ENCODE assay signal across 1 cellular context in genomic region chr2:85599468-85600234, GRCh38.
TF ChIP-seq lines count a peak whose summit lies in the region.

No MANE protein-coding gene starts in this region.

TF ChIP-seq in HepG2, 621 proteins besides CTCF, POLR2A, EP300 and RAD21 (continued from another document):
- TF ChIP-seq, protein P1, sequence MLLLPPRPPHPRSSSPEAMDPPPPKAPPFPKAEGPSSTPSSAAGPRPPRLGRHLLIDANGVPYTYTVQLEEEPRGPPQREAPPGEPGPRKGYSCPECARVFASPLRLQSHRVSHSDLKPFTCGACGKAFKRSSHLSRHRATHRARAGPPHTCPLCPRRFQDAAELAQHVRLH (CRISPR knock-in tag; IDR thresholded peaks at IDR 0.05; ENCODE audit: borderline replicate concordance, low read depth): peak; percentile 60; the same call in 1 of the 2 replicates
- TF ChIP-seq HNF1B (CRISPR knock-in tag; IDR thresholded peaks at IDR 0.05): no peak
- TF ChIP-seq, protein P2, sequence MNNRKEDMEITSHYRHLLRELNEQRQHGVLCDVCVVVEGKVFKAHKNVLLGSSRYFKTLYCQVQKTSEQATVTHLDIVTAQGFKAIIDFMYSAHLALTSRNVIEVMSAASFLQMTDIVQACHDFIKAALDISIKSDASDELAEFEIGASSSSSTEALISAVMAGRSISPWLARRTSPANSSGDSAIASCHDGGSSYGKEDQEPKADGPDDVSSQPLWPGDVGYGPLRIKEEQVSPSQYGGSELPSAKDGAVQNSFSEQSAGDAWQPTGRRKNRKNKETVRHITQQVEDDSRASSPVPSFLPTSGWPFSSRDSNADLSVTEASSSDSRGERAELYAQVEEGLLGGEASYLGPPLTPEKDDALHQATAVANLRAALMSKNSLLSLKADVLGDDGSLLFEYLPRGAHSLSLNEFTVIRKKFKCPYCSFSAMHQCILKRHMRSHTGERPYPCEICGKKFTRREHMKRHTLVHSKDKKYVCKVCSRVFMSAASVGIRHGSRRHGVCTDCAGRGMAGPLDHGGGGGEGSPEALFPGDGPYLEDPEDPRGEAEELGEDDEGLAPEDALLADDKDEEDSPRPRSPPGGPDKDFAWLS (CRISPR knock-in tag; IDR thresholded peaks at IDR 0.05; ENCODE audit: borderline replicate concordance): no peak
- TF ChIP-seq ARNTL (CRISPR knock-in tag; IDR thresholded peaks at IDR 0.05): no peak
- TF ChIP-seq NFYC (CRISPR knock-in tag; IDR thresholded peaks at IDR 0.05): no peak
- TF ChIP-seq PTBP1 (IDR thresholded peaks at IDR 0.05; ENCODE audit: low read depth, low read length, poor library complexity, severe bottlenecking): no peak
- TF ChIP-seq, protein P3, sequence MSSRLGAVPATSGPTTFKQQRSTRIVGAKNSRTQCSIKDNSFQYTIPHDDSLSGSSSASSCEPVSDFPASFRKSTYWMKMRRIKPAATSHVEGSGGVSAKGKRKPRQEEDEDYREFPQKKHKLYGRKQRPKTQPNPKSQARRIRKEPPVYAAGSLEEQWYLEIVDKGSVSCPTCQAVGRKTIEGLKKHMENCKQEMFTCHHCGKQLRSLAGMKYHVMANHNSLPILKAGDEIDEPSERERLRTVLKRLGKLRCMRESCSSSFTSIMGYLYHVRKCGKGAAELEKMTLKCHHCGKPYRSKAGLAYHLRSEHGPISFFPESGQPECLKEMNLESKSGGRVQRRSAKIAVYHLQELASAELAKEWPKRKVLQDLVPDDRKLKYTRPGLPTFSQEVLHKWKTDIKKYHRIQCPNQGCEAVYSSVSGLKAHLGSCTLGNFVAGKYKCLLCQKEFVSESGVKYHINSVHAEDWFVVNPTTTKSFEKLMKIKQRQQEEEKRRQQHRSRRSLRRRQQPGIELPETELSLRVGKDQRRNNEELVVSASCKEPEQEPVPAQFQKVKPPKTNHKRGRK (CRISPR knock-in tag; IDR thresholded peaks at IDR 0.05): no peak
- no peak for TF ChIP-seq TAF15 (IDR thresholded peaks at IDR 0.05; ENCODE audit: low read depth, low read length, poor library complexity, severe bottlenecking)
- TF ChIP-seq FOSL1 (CRISPR knock-in tag; IDR thresholded peaks at IDR 0.05; ENCODE audit: borderline replicate concordance): no peak
- TF ChIP-seq, protein P4, sequence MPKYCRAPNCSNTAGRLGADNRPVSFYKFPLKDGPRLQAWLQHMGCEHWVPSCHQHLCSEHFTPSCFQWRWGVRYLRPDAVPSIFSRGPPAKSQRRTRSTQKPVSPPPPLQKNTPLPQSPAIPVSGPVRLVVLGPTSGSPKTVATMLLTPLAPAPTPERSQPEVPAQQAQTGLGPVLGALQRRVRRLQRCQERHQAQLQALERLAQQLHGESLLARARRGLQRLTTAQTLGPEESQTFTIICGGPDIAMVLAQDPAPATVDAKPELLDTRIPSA (CRISPR knock-in tag; IDR thresholded peaks at IDR 0.05; ENCODE audit: borderline replicate concordance): no peak
- TF ChIP-seq, protein P5, sequence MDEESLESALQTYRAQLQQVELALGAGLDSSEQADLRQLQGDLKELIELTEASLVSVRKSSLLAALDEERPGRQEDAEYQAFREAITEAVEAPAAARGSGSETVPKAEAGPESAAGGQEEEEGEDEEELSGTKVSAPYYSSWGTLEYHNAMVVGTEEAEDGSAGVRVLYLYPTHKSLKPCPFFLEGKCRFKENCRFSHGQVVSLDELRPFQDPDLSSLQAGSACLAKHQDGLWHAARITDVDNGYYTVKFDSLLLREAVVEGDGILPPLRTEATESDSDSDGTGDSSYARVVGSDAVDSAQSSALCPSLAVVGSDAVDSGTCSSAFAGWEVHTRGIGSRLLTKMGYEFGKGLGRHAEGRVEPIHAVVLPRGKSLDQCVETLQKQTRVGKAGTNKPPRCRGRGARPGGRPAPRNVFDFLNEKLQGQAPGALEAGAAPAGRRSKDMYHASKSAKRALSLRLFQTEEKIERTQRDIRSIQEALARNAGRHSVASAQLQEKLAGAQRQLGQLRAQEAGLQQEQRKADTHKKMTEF (CRISPR knock-in tag; IDR thresholded peaks at IDR 0.05): no peak
- TF ChIP-seq TMF1 (CRISPR knock-in tag; IDR thresholded peaks at IDR 0.05; ENCODE audit: low read depth): no peak
- no peak for TF ChIP-seq PRPF4 (IDR thresholded peaks at IDR 0.05; ENCODE audit: low read depth, low read length, poor library complexity, severe bottlenecking)
- TF ChIP-seq, protein P6, sequence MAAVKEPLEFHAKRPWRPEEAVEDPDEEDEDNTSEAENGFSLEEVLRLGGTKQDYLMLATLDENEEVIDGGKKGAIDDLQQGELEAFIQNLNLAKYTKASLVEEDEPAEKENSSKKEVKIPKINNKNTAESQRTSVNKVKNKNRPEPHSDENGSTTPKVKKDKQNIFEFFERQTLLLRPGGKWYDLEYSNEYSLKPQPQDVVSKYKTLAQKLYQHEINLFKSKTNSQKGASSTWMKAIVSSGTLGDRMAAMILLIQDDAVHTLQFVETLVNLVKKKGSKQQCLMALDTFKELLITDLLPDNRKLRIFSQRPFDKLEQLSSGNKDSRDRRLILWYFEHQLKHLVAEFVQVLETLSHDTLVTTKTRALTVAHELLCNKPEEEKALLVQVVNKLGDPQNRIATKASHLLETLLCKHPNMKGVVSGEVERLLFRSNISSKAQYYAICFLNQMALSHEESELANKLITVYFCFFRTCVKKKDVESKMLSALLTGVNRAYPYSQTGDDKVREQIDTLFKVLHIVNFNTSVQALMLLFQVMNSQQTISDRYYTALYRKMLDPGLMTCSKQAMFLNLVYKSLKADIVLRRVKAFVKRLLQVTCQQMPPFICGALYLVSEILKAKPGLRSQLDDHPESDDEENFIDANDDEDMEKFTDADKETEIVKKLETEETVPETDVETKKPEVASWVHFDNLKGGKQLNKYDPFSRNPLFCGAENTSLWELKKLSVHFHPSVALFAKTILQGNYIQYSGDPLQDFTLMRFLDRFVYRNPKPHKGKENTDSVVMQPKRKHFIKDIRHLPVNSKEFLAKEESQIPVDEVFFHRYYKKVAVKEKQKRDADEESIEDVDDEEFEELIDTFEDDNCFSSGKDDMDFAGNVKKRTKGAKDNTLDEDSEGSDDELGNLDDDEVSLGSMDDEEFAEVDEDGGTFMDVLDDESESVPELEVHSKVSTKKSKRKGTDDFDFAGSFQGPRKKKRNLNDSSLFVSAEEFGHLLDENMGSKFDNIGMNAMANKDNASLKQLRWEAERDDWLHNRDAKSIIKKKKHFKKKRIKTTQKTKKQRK (IDR thresholded peaks at IDR 0.05; ENCODE audit: low read length): no peak
- peak; percentile 38 for TF ChIP-seq HNRNPLL (IDR thresholded peaks at IDR 0.05; ENCODE audit: low read depth, low read length, poor library complexity, severe bottlenecking)
- TF ChIP-seq, protein P7, sequence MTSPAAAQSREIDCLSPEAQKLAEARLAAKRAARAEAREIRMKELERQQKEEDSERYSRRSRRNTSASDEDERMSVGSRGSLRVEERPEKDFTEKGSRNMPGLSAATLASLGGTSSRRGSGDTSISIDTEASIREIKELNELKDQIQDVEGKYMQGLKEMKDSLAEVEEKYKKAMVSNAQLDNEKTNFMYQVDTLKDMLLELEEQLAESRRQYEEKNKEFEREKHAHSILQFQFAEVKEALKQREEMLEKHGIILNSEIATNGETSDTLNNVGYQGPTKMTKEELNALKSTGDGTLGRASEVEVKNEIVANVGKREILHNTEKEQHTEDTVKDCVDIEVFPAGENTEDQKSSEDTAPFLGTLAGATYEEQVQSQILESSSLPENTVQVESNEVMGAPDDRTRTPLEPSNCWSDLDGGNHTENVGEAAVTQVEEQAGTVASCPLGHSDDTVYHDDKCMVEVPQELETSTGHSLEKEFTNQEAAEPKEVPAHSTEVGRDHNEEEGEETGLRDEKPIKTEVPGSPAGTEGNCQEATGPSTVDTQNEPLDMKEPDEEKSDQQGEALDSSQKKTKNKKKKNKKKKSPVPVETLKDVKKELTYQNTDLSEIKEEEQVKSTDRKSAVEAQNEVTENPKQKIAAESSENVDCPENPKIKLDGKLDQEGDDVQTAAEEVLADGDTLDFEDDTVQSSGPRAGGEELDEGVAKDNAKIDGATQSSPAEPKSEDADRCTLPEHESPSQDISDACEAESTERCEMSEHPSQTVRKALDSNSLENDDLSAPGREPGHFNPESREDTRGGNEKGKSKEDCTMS (CRISPR knock-in tag; conservative IDR thresholded peaks at IDR 0.05): no peak
- no peak; the same call in 1 of the 2 replicates for TF ChIP-seq ZNF709 (CRISPR knock-in tag; IDR thresholded peaks at IDR 0.05)
- no peak for TF ChIP-seq U2AF1 (optimal IDR thresholded peaks at IDR 0.05; ENCODE audit: low read depth, low read length)
- TF ChIP-seq KDM6A (CRISPR knock-in tag; IDR thresholded peaks at IDR 0.05; ENCODE audit: low read depth): no peak
- TF ChIP-seq SP4 (CRISPR knock-in tag; IDR thresholded peaks at IDR 0.05): peak; percentile 32; the same call in 1 of the 2 replicates
